Comparison of ENCODE assay signal across 8 cellular contexts in the genomic region with DNA sequence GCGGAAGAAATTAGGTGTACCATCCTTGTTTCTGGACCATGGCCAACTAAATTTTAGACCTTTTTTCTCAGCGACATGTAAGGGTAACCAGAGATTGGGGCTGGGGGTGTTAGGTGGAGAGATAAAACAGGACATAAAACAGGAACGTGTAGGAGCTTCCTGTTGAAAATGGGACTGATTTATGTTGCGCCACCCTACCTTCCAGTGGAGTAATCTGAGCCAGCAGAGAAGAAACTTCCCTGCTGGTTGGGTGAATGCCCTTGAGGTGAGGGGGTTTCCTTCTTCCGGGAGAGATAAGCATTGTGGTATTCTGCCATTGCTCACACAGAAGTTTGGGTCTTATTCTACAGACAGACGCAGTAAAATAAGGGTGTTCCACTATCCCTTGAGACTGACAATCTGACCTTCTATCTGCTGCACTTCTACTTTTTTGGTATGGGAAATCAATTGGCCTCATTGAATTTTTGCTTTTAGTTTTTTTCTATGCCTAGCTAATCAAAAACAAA. TPM values are rescaled to one million over a fixed set of nuclear protein-coding genes. Genes with fewer than 3 reads are reported as not detected.
DNase-seq lines count a peak whose midpoint lies in the region; ATAC-seq and FAIRE-seq lines count a peak whose summit lies in the region.

No MANE protein-coding gene starts in this region.

- H3K27me3 Mint-ChIP-seq in activated naive CD4-positive, alpha-beta T cell treated with anti-CD3 and anti-CD28 coated beads for 36 hours (ENCODE audit: low read depth), result no peaks in the 10 kb centered on the region

- peak; percentile 35 for FAIRE-seq in urothelium cell line (lab: Jason Lieb, UNC)

- CTCF ChIA-PET in activated naive CD4-positive, alpha-beta T cell treated with anti-CD3 and anti-CD28 coated beads for 36 hours (lab: Charles Lee), result interaction anchor here (0.6 to 2.1 kb wide), 3 partner anchors 79 to 428 kb away, joined by 3 to 6 read pairs (median 4); no protein-coding TSS in a partner anchor

- H3K27ac Mint-ChIP-seq in activated naive CD4-positive, alpha-beta T cell treated with anti-CD3 and anti-CD28 coated beads for 36 hours, result no peak overlapping the region

- DNase-seq in activated naive CD4-positive, alpha-beta T cell treated with anti-CD3 and anti-CD28 coated beads for 36 hours, result peak; percentile 70
- DNase-seq in activated naive CD4-positive, alpha-beta T cell (lab: John Stamatoyannopoulos, UW), result no peak
- peak; percentile 47 for DNase-seq in activated CD4-positive, alpha-beta T cell treated with anti-CD3 and anti-CD28 coated beads for 48 hours
- peak; percentile 17 for DNase-seq in glomerular visceral epithelial cell (ENCODE audit: extremely low spot score)
- DNase-seq in urothelium cell line (ENCODE audit: low spot score), result no peak
- DNase-seq in dedifferentiated amniotic fluid mesenchymal stem cell (ENCODE audit: extremely low spot score), result no peak
- DNase-seq in activated CD4-positive, CD25-positive, alpha-beta regulatory T cell (lab: John Stamatoyannopoulos, UW), result no peak

- intact Hi-C loops in activated naive CD4-positive, alpha-beta T cell treated with anti-CD3 and anti-CD28 coated beads for 36 hours (cut with micrococcal nuclease), result loop anchor here (1.0 to 10.0 kb wide), 9 partner anchors 8 to 670 kb away; a partner anchor contains a TSS

- H3K36me3 Mint-ChIP-seq in activated naive CD4-positive, alpha-beta T cell treated with anti-CD3 and anti-CD28 coated beads for 36 hours (ENCODE audit: low read depth), result no peaks in the 10 kb centered on the region

- H3K4me1 Mint-ChIP-seq in activated naive CD4-positive, alpha-beta T cell treated with anti-CD3 and anti-CD28 coated beads for 36 hours (ENCODE audit: low read depth), result peaks cover 67% of the 10 kb centered on the region

- no peaks in the 10 kb centered on the region for H3K9me3 Mint-ChIP-seq in activated naive CD4-positive, alpha-beta T cell treated with anti-CD3 and anti-CD28 coated beads for 36 hours

- no peak overlapping the region for H3K4me3 Mint-ChIP-seq in activated naive CD4-positive, alpha-beta T cell treated with anti-CD3 and anti-CD28 coated beads for 36 hours

- no peak for ATAC-seq in HG02798 (IDR thresholded peaks at IDR 0.05; ENCODE audit: poor library complexity, unreplicated experiment)

RNA-seq across cellular contexts. Expression of a gene that starts 4.5 kb away (rescaled TPM):
- 10 to 100 TPM; 33.2 to 34.6 TPM for total RNA-seq in activated naive CD4-positive, alpha-beta T cell treated with anti-CD3 and anti-CD28 coated beads for 36 hours

Comparison
In these comparisons a context has a peak if more than half of its experiments do, and no peak if none do; other contexts are left out.
1. DNase-seq: peak in activated naive CD4-positive, alpha-beta T cell treated with anti-CD3 and anti-CD28 coated beads for 36 hours (single experiment), activated CD4-positive, alpha-beta T cell treated with anti-CD3 and anti-CD28 coated beads for 48 hours (single experiment) and glomerular visceral epithelial cell (single experiment); none in activated naive CD4-positive, alpha-beta T cell (0 of 4), urothelium cell line (single experiment), dedifferentiated amniotic fluid mesenchymal stem cell (single experiment) and activated CD4-positive, CD25-positive, alpha-beta regulatory T cell (0 of 4).